In the genomic region with DNA sequence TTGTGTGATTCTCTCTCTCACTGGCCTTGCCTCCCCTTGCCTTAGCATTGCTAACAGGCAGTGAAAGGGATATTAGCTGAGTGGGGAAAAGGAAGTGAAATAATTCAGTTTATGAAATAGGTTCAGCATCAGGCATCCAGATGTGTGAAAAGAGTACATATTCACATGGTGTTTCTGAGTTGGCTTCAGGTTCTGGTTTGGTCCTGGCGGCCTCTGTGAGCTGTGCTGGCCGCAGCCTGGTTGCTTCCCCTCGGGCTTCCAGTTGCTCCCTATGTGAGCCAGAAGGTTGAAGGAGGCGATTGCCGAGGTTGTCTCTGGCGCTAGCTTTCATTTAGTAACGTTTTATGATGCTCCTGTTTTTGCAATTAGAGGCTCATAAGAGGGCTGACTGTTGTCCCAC, we compare ENCODE assay signal across 1 cellular context.
TF ChIP-seq lines count a peak whose summit lies in the region.

No MANE protein-coding gene starts in this region.

TF ChIP-seq in WTC11, 78 proteins besides CTCF, POLR2A, EP300 and RAD21 (continued from another document):
- TF ChIP-seq, protein P1, sequence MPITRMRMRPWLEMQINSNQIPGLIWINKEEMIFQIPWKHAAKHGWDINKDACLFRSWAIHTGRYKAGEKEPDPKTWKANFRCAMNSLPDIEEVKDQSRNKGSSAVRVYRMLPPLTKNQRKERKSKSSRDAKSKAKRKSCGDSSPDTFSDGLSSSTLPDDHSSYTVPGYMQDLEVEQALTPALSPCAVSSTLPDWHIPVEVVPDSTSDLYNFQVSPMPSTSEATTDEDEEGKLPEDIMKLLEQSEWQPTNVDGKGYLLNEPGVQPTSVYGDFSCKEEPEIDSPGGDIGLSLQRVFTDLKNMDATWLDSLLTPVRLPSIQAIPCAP (CRISPR knock-in tag; IDR thresholded peaks at IDR 0.05) = no peak
- TF ChIP-seq FOXP1 (CRISPR knock-in tag; IDR thresholded peaks at IDR 0.05; ENCODE audit: borderline replicate concordance) (no peak), FOXJ3 (CRISPR knock-in tag; IDR thresholded peaks at IDR 0.05; ENCODE audit: borderline replicate concordance) (no peak)
- TF ChIP-seq, protein P2, sequence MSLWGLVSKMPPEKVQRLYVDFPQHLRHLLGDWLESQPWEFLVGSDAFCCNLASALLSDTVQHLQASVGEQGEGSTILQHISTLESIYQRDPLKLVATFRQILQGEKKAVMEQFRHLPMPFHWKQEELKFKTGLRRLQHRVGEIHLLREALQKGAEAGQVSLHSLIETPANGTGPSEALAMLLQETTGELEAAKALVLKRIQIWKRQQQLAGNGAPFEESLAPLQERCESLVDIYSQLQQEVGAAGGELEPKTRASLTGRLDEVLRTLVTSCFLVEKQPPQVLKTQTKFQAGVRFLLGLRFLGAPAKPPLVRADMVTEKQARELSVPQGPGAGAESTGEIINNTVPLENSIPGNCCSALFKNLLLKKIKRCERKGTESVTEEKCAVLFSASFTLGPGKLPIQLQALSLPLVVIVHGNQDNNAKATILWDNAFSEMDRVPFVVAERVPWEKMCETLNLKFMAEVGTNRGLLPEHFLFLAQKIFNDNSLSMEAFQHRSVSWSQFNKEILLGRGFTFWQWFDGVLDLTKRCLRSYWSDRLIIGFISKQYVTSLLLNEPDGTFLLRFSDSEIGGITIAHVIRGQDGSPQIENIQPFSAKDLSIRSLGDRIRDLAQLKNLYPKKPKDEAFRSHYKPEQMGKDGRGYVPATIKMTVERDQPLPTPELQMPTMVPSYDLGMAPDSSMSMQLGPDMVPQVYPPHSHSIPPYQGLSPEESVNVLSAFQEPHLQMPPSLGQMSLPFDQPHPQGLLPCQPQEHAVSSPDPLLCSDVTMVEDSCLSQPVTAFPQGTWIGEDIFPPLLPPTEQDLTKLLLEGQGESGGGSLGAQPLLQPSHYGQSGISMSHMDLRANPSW (CRISPR knock-in tag; conservative IDR thresholded peaks at IDR 0.05; ENCODE audit: low read depth) = no peak
- TF ChIP-seq, protein P3, sequence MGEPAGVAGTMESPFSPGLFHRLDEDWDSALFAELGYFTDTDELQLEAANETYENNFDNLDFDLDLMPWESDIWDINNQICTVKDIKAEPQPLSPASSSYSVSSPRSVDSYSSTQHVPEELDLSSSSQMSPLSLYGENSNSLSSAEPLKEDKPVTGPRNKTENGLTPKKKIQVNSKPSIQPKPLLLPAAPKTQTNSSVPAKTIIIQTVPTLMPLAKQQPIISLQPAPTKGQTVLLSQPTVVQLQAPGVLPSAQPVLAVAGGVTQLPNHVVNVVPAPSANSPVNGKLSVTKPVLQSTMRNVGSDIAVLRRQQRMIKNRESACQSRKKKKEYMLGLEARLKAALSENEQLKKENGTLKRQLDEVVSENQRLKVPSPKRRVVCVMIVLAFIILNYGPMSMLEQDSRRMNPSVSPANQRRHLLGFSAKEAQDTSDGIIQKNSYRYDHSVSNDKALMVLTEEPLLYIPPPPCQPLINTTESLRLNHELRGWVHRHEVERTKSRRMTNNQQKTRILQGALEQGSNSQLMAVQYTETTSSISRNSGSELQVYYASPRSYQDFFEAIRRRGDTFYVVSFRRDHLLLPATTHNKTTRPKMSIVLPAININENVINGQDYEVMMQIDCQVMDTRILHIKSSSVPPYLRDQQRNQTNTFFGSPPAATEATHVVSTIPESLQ (CRISPR knock-in tag; IDR thresholded peaks at IDR 0.05) = no peak
- TF ChIP-seq, protein P4, sequence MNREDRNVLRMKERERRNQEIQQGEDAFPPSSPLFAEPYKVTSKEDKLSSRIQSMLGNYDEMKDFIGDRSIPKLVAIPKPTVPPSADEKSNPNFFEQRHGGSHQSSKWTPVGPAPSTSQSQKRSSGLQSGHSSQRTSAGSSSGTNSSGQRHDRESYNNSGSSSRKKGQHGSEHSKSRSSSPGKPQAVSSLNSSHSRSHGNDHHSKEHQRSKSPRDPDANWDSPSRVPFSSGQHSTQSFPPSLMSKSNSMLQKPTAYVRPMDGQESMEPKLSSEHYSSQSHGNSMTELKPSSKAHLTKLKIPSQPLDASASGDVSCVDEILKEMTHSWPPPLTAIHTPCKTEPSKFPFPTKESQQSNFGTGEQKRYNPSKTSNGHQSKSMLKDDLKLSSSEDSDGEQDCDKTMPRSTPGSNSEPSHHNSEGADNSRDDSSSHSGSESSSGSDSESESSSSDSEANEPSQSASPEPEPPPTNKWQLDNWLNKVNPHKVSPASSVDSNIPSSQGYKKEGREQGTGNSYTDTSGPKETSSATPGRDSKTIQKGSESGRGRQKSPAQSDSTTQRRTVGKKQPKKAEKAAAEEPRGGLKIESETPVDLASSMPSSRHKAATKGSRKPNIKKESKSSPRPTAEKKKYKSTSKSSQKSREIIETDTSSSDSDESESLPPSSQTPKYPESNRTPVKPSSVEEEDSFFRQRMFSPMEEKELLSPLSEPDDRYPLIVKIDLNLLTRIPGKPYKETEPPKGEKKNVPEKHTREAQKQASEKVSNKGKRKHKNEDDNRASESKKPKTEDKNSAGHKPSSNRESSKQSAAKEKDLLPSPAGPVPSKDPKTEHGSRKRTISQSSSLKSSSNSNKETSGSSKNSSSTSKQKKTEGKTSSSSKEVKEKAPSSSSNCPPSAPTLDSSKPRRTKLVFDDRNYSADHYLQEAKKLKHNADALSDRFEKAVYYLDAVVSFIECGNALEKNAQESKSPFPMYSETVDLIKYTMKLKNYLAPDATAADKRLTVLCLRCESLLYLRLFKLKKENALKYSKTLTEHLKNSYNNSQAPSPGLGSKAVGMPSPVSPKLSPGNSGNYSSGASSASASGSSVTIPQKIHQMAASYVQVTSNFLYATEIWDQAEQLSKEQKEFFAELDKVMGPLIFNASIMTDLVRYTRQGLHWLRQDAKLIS (CRISPR knock-in tag; IDR thresholded peaks at IDR 0.05; ENCODE audit: borderline replicate concordance) = no peak
